ENCODE assay signal across 11 cellular contexts in the genomic region with DNA sequence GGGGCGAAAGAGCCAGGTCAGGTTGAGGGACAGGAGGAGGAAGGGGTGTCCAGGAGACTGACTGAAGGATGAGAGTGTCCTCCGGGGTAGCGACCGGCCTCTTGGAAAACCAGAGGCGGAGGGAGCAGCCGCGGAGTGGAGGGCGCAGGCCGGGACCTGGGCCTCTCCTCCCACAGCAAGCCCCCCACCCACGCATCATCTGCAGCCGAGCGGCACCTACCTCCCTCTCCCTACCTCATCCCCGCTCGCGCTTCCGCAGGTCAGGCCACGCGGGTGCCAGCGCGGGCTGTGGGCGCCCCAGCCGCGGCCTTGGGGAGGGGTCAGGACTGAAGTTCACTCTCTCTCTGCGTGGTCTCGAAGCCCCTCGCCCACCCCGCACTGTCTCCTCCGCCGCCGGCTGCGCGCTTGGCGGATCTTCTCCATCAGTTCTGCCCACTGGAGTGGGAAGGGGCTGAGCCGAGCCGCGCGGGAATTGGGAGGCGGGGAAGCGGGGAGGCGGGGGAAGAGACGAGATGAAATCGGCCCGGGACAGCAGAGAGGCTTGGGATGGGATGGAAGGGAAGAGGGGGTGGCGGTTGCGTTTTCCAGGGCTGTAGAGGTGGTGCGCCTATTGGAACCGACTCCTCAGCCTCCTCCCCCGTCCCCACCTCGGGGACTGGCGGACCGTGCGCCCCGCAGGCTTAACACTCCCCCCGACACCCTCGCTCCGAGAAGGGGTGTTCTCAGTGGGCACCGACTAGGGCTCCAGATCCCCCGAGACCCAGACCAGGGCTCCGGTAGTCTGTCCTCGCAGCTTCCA. TPM values are rescaled to one million over a fixed set of nuclear protein-coding genes. Genes with fewer than 3 reads are reported as not detected.
DNase-seq lines count a peak whose midpoint lies in the region; ATAC-seq and TF ChIP-seq lines count a peak whose summit lies in the region.
"Had no signal": no experiment of that assay in that cellular context is flagged by ENCODE, and none has a peak within 500 bp of the region (broad histone marks: within the 10 kb centered on the region; RNA-seq: fewer than 3 reads in every experiment).

No MANE protein-coding gene starts in this region.

- WGBS in heart right ventricle, 2 donors: 0 to 1% methylated on average over 23 to 59 of the region's 60 CpGs

- peaks cover 24% of the 10 kb centered on the region for H3K27me3 Mint-ChIP-seq in CD4-positive, alpha-beta T cell

- H3K4me3 ChIP-seq in RWPE2 (ENCODE audit: severe bottlenecking): peak overlapping the region; percentile 8
- peak overlapping the region in 9 of 10 donors; percentile 25 to 52 (median 47) for H3K4me3 ChIP-seq in heart right ventricle
- H3K4me3 ChIP-seq in parathyroid adenoma (ENCODE audit: low read depth, low read length): peak overlapping the region; percentile 60

- H3K36me3 Mint-ChIP-seq in CD4-positive, alpha-beta T cell (ENCODE audit: low read depth): no peaks in the 10 kb centered on the region

- POLR2A ChIA-PET in CD4-positive, alpha-beta T cell (lab: Charles Lee): no interaction called here

- peak overlapping the region; percentile 80 for H2AFZ ChIP-seq in parathyroid adenoma

- no peaks in the 10 kb centered on the region for H3K4me1 ChIP-seq in RWPE2 (ENCODE audit: insufficient read depth, poor library complexity, severe bottlenecking)
- H3K4me1 ChIP-seq in heart right ventricle: peaks cover 0 to 9% (median 0%) of the 10 kb centered on the region in 9 donors
- H3K4me1 ChIP-seq in parathyroid adenoma: no peaks in the 10 kb centered on the region

- ATAC-seq in CD4-positive, alpha-beta T cell (ENCODE audit: poor library complexity): no peak
- ATAC-seq in RWPE2 (ENCODE audit: low read depth): no peak
- ATAC-seq in heart right ventricle: peak in 5 of 8 donors; percentile 29 to 62 (median 39)
- ATAC-seq in GM18907 (IDR thresholded peaks at IDR 0.05; ENCODE audit: unreplicated experiment): no peak
- ATAC-seq in HG03378 (IDR thresholded peaks at IDR 0.05; ENCODE audit: unreplicated experiment): no peak

- H3K36me3 ChIP-seq in RWPE2 (ENCODE audit: low read depth) (no peaks in the 10 kb centered on the region), heart right ventricle (no peaks in the 10 kb centered on the region), parathyroid adenoma (ENCODE audit: control insufficient read depth, insufficient read depth, low read length) (no peaks in the 10 kb centered on the region)

- peaks cover 26% of the 10 kb centered on the region for H3K27me3 ChIP-seq in CD4-positive, alpha-beta T cell (ENCODE audit: control insufficient read depth, insufficient read depth, low read length)
- H3K27me3 ChIP-seq in RWPE2 (ENCODE audit: insufficient read depth, poor library complexity, severe bottlenecking) (peaks cover 44% of the 10 kb centered on the region), heart right ventricle (peaks cover 0 to 70% (median 10%) of the 10 kb centered on the region in 7 donors), parathyroid adenoma (ENCODE audit: control insufficient read depth, insufficient read depth, low read length) (no peaks in the 10 kb centered on the region)

- intact Hi-C loops in CD4-positive, alpha-beta T cell (cut with DNase I, micrococcal nuclease): no loop called here
- intact Hi-C loops in heart right ventricle (cut with DNase I): loop anchor here in 1 of 10 donors (10.0 kb wide), 1 partner anchor 408 kb away; no protein-coding TSS in a partner anchor

- H3K4me1 Mint-ChIP-seq in CD4-positive, alpha-beta T cell (ENCODE audit: low read depth): peaks cover 4% of the 10 kb centered on the region

- no peak for TF ChIP-seq CTCF in CD4-positive, alpha-beta T cell (IDR thresholded peaks at IDR 0.05)
- no peak for TF ChIP-seq CTCF in RWPE2 (IDR thresholded peaks at IDR 0.05; ENCODE audit: poor library complexity, severe bottlenecking)
- no peak for TF ChIP-seq CTCF in heart right ventricle (IDR thresholded peaks at IDR 0.05)
- no peak for TF ChIP-seq CTCF in parathyroid adenoma (IDR thresholded peaks at IDR 0.05)

- no peak for DNase-seq in CD4-positive, alpha-beta T cell
- DNase-seq in RWPE2 (ENCODE audit: low spot score) (no peak), heart right ventricle (peak in 1 of 2 donors; percentile 13), AG08396 (ENCODE audit: low spot score) (no peak), NK-92 (lab: John Stamatoyannopoulos, UW; ENCODE audit: unreplicated experiment) (no peak)
- DNase-seq: DMS79, IMR-90 had no signal

- peak overlapping the region; percentile 66 for H3K4me2 ChIP-seq in parathyroid adenoma (ENCODE audit: low read length)

- no peak overlapping the region for H3K27ac Mint-ChIP-seq in CD4-positive, alpha-beta T cell

- H3K4me3 Mint-ChIP-seq in CD4-positive, alpha-beta T cell: peak overlapping the region; percentile 84

- H3K79me2 ChIP-seq in parathyroid adenoma: no peaks in the 10 kb centered on the region

- no peaks in the 10 kb centered on the region for H3K9me3 ChIP-seq in CD4-positive, alpha-beta T cell (ENCODE audit: control insufficient read depth, low read length)
- no peaks in the 10 kb centered on the region for H3K9me3 ChIP-seq in RWPE2 (ENCODE audit: severe bottlenecking)
- no peaks in the 10 kb centered on the region for H3K9me3 ChIP-seq in heart right ventricle
- no peaks in the 10 kb centered on the region for H3K9me3 ChIP-seq in parathyroid adenoma (ENCODE audit: control insufficient read depth, low read length)

- CTCF ChIA-PET in CD4-positive, alpha-beta T cell (lab: Charles Lee): no interaction called here

- no peak overlapping the region for H3K9ac ChIP-seq in parathyroid adenoma

- H3K27ac ChIP-seq in CD4-positive, alpha-beta T cell (ENCODE audit: low read depth, low read length): no peak overlapping the region
- no peak overlapping the region for H3K27ac ChIP-seq in RWPE2 (ENCODE audit: poor library complexity, severe bottlenecking)
- H3K27ac ChIP-seq in heart right ventricle: no peak overlapping the region
- H3K27ac ChIP-seq in parathyroid adenoma: no peak overlapping the region

- H3K9me3 Mint-ChIP-seq in CD4-positive, alpha-beta T cell: no peaks in the 10 kb centered on the region

RNA-seq across cellular contexts. Expression of gene NLGN4X, which starts 1.8 kb away (rescaled TPM):
- under 1 TPM; 0.08 to 0.11 TPM for total RNA-seq in CD4-positive, alpha-beta T cell
- total RNA-seq in heart right ventricle: 1 to 10 TPM in 9 of 10 donors, under 1 TPM in 1; 0.55 to 4.1 (median 1.7) TPM
- 1 to 10 TPM in 1 of 2 donors, under 1 TPM in 1; 0.37 to 1.3 TPM for polyA plus RNA-seq in heart right ventricle
- total RNA-seq: IMR-90; T-helper 1 cell treated with Interleukin-12 subunit alpha and Interleukin-12 subunit beta and Interleukin-4 antibody, amounts not matched to agents 30 ng/mL and 1 ng/mL, for 36 hours had no signal
- polyA plus RNA-seq: IMR-90 had no signal

Comparison
In these comparisons a context has a peak if more than half of its experiments do, and no peak if none do; other contexts are left out.
1. ATAC-seq: peak in heart right ventricle (5 of 8); none in CD4-positive, alpha-beta T cell (single experiment), RWPE2 (single experiment), GM18907 (single experiment) and HG03378 (single experiment).
2. H3K4me3 ChIP-seq: peak in every context shown above with its lines; median percentile 60 in parathyroid adenoma; 47 in heart right ventricle; 8 in RWPE2.